ENCODE assay signal across 8 cellular contexts in genomic region chr3:30657914-30658313, GRCh38. TPM values are rescaled to one million over a fixed set of nuclear protein-coding genes. Genes with fewer than 3 reads are reported as not detected.
DNase-seq lines count a peak whose midpoint lies in the region; ATAC-seq and TF ChIP-seq lines count a peak whose summit lies in the region.

No MANE protein-coding gene starts in this region.

- H3K27ac Mint-ChIP-seq in activated CD4-positive, alpha-beta T cell treated with anti-CD3 and anti-CD28 coated beads, Interleukin-2, amount 10 ng/mL, durations not matched to agents 24 days and 14 days: peak overlapping the region; percentile 97

- H3K27me3 Mint-ChIP-seq in activated CD4-positive, alpha-beta T cell treated with anti-CD3 and anti-CD28 coated beads, Interleukin-2, amount 10 ng/mL, durations not matched to agents 24 days and 14 days: no peaks in the 10 kb centered on the region

- peaks cover 88% of the 10 kb centered on the region for H3K4me1 Mint-ChIP-seq in activated CD4-positive, alpha-beta T cell treated with anti-CD3 and anti-CD28 coated beads, Interleukin-2, amount 10 ng/mL, durations not matched to agents 24 days and 14 days

- H3K4me3 ChIP-seq in ascending aorta: peak overlapping the region in 1 of 2 donors; percentile 41
- no peak overlapping the region for H3K4me3 ChIP-seq in muscle layer of colon (ENCODE audit: low read depth in 1 of 2, low read length in 2 of 2)

- H3K4me1 ChIP-seq in ascending aorta (peaks cover 38 to 64% of the 10 kb centered on the region in 2 donors), muscle layer of colon (ENCODE audit: insufficient read depth, low read length) (peaks cover 72% of the 10 kb centered on the region)

- H3K9ac ChIP-seq in muscle layer of colon (ENCODE audit: low read length): no peak overlapping the region

- H3K27me3 ChIP-seq in ascending aorta (no peaks in the 10 kb centered on the region), muscle layer of colon (ENCODE audit: control insufficient read depth in 1 of 2, insufficient read depth in 2 of 2, low read length in 2 of 2) (no peaks in the 10 kb centered on the region)

- H3K36me3 ChIP-seq in ascending aorta: peaks cover 15 to 64% of the 10 kb centered on the region in 2 donors
- H3K36me3 ChIP-seq in muscle layer of colon (ENCODE audit: insufficient read depth, low read length): peaks cover 60% of the 10 kb centered on the region

- H3K36me3 Mint-ChIP-seq in activated CD4-positive, alpha-beta T cell treated with anti-CD3 and anti-CD28 coated beads, Interleukin-2, amount 10 ng/mL, durations not matched to agents 24 days and 14 days (ENCODE audit: low read depth): peaks cover 74% of the 10 kb centered on the region

- H3K9me3 Mint-ChIP-seq in activated CD4-positive, alpha-beta T cell treated with anti-CD3 and anti-CD28 coated beads, Interleukin-2, amount 10 ng/mL, durations not matched to agents 24 days and 14 days: no peaks in the 10 kb centered on the region

- DNase-seq in activated CD4-positive, alpha-beta T cell treated with anti-CD3 and anti-CD28 coated beads, Interleukin-2, amount 10 ng/mL, durations not matched to agents 24 days and 14 days: peak; percentile 76
- DNase-seq in activated CD4-positive, alpha-beta T cell treated with anti-CD3 and anti-CD28 coated beads for 4 hours: no peak
- DNase-seq in ascending aorta (ENCODE audit: low spot score in 2 of 2) (no peak), COR-L47 (lab: John Stamatoyannopoulos, UW) (no peak), NCI-H526 treated with DMSO at 0.1 percent for 48 hours (lab: John Stamatoyannopoulos, UW) (no peak)

- no peak for TF ChIP-seq CTCF in ascending aorta (IDR thresholded peaks at IDR 0.05)

- ATAC-seq in HG03354 (IDR thresholded peaks at IDR 0.05; ENCODE audit: poor library complexity, severe bottlenecking, unreplicated experiment) (peak; percentile 28), HG03196 (IDR thresholded peaks at IDR 0.05; ENCODE audit: unreplicated experiment) (no peak)

- intact Hi-C loops in activated CD4-positive, alpha-beta T cell treated with anti-CD3 and anti-CD28 coated beads, Interleukin-2, amount 10 ng/mL, durations not matched to agents 24 days and 14 days (cut with micrococcal nuclease): loop anchor here (1.0 to 10.0 kb wide), 6 partner anchors 9 to 1099 kb away; partner anchors contain the start of gene TGFBR2
- intact Hi-C loops in ascending aorta (cut with DNase I): loop anchor here (2.0 kb wide), 1 partner anchor 51 kb away; the partner anchor contains the start of gene TGFBR2

- no peaks in the 10 kb centered on the region for H3K9me3 ChIP-seq in ascending aorta
- H3K9me3 ChIP-seq in muscle layer of colon (ENCODE audit: low read length): no peaks in the 10 kb centered on the region

- H3K27ac ChIP-seq in ascending aorta (peak overlapping the region; percentile 62 to 72), muscle layer of colon (ENCODE audit: low read depth, low read length) (peak overlapping the region; percentile 2)

- H3K4me3 Mint-ChIP-seq in activated CD4-positive, alpha-beta T cell treated with anti-CD3 and anti-CD28 coated beads, Interleukin-2, amount 10 ng/mL, durations not matched to agents 24 days and 14 days: peak overlapping the region; percentile 84

RNA-seq across cellular contexts. Expression of gene TGFBR2, which starts 51.5 kb away (rescaled TPM):
- 45.3 and 47.6 TPM in 2 replicates for total RNA-seq in activated CD4-positive, alpha-beta T cell treated with anti-CD3 and anti-CD28 coated beads, Interleukin-2, amount 10 ng/mL, durations not matched to agents 24 days and 14 days
- 343 TPM for total RNA-seq in ascending aorta
